In the genomic region with DNA sequence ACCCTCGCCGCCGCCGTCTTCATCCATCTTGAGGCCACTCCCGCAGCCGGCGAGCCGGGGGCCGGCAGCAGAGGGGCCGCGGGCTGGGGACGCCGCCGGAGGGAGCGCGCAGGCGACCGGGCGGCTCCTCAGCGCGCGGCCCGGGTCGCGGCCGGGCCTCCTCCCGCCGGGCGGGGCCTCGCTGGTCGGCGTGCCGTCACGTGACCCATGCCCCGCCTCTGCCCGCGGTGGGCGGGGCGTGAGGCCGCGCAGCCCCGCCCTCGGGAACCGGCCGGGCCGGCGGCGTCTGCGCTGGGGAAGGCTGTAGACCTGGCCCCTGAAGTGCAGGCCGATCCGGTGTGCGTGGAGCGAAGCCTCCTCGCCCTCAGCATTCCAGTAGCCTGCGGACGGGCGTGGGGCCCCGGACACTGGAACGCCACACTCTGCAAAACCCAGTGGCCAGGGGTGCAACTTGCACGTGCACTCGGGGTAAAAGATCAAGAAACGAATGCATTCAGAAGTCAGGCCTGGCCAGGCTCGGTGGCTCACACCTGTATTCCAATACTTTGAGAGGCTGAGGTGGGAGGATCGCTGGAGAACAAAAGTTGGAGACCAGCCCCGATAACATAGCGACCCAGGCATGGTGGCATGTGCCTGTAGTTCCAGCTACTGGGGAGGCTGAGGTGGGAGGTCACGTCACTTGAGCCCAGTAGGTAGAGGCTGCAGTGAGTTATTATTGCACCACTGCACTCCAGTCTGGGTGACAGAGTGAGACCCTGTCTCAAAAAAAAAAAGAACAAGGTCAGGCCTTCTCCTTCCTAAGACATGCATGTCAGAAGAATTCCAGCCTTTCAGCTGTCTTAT, we compare ENCODE assay signal across 8 cellular contexts. TPM values are rescaled to one million over a fixed set of nuclear protein-coding genes. Genes with fewer than 3 reads are reported as not detected.
A peak's percentile ranks its signal among the peaks of the same experiment; 100 is the strongest.
DNase-seq lines count a peak whose midpoint lies in the region; ATAC-seq and TF ChIP-seq lines count a peak whose summit lies in the region.

A gene with protein sequence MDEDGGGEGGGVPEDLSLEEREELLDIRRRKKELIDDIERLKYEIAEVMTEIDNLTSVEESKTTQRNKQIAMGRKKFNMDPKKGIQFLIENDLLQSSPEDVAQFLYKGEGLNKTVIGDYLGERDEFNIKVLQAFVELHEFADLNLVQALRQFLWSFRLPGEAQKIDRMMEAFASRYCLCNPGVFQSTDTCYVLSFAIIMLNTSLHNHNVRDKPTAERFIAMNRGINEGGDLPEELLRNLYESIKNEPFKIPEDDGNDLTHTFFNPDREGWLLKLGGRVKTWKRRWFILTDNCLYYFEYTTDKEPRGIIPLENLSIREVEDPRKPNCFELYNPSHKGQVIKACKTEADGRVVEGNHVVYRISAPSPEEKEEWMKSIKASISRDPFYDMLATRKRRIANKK (minus strand): TSS at position 144 of the 843 bp plus-strand sequence. CDS start 117 bp downstream, at position 27.

- H3K4me1 ChIP-seq in GM23338 (ENCODE audit: insufficient read depth) (peaks cover 14% of the 10 kb centered on the region), heart right ventricle (peaks cover 0 to 40% (median 34%) of the 10 kb centered on the region in 9 donors), transverse colon (peaks cover 0 to 42% (median 28%) of the 10 kb centered on the region in 4 donors)

- peaks cover 15% of the 10 kb centered on the region for H3K27me3 ChIP-seq in GM23338 (ENCODE audit: insufficient read depth)
- peaks cover 0 to 12% (median 0%) of the 10 kb centered on the region in 7 donors for H3K27me3 ChIP-seq in heart right ventricle
- no peaks in the 10 kb centered on the region for H3K27me3 ChIP-seq in transverse colon

- DNase-seq in G401 (ENCODE audit: low spot score) (peak; percentile 86), GM23338 (ENCODE audit: low spot score) (peak; percentile 87), M059J (ENCODE audit: low read depth) (peak; percentile 73), SW480 (ENCODE audit: low spot score) (peak; percentile 81), heart right ventricle (peak; percentile 70 to 86), posterior cingulate gyrus (peak; percentile 68 to 98 (median 80)), transverse colon (peak; percentile 87)

- no peaks in the 10 kb centered on the region for H3K36me3 Mint-ChIP-seq in GM23338 (ENCODE audit: low read depth)

- no peak for TF ChIP-seq POLR2A in transverse colon (IDR thresholded peaks at IDR 0.05)

- peak within 1 kb of the TSS; percentile 100 for H3K4me2 ChIP-seq in GM23338

- H3K9me3 Mint-ChIP-seq in GM23338: no peaks in the 10 kb centered on the region

- no peak for TF ChIP-seq EP300 in transverse colon (IDR thresholded peaks at IDR 0.05; ENCODE audit: low read depth)

- no peak within 1 kb of the TSS; the same call in 1 of the 2 replicates for H3K27ac Mint-ChIP-seq in GM23338

- 0 out of 2 replicates have a peak, but pooled peaks cover 4% of the 10 kb centered on the region for H3F3A ChIP-seq in GM23338 (replicated peaks; ENCODE audit: low read depth)

- peaks cover 35% of the 10 kb centered on the region for H3K4me1 Mint-ChIP-seq in GM23338

- peak within 1 kb of the TSS; percentile 89 for H3K4me3 Mint-ChIP-seq in GM23338

- H3K9me3 ChIP-seq in heart right ventricle (no peaks in the 10 kb centered on the region), transverse colon (no peaks in the 10 kb centered on the region)

- H3K9me2 ChIP-seq in GM23338 (ENCODE audit: insufficient read depth): no peaks in the 10 kb centered on the region

- intact Hi-C loops in heart right ventricle (cut with DNase I) (loop anchor here in 8 of 10 donors (5.0 to 10.0 kb wide), 7 partner anchors 40 to 110 kb away; no protein-coding TSS in a partner anchor), posterior cingulate gyrus (cut with DNase I) (loop anchor here (5.0 kb wide), 1 partner anchor 110 kb away; no protein-coding TSS in a partner anchor), transverse colon (cut with DNase I; ENCODE audit: low total_unique reads) (loop anchor here (5.0 kb wide), 1 partner anchor 110 kb away; no protein-coding TSS in a partner anchor)

- in situ Hi-C loops in G401 (cut with HindIII; ENCODE audit: low sequenced_read_pairs): no loop called here
- in situ Hi-C loops in transverse colon (cut with MboI; ENCODE audit: low pct_ligation_motif_present in 1 of 4, low pct_unique_long_range_greater_than_20kb in 1 of 4, low sequenced_read_pairs in 3 of 4): no loop called here

- peak within 1 kb of the TSS; percentile 92 for H3K4me3 ChIP-seq in GM23338
- peak within 1 kb of the TSS; percentile 80 to 99 (median 94) for H3K4me3 ChIP-seq in heart right ventricle
- H3K4me3 ChIP-seq in transverse colon: peak within 1 kb of the TSS; percentile 68 to 99 (median 96)

- peaks cover 38% of the 10 kb centered on the region for H3K79me2 ChIP-seq in GM23338 (replicated peaks; ENCODE audit: insufficient read depth)

- 5 to 11% (median 7%) methylated on average over 33 to 67 of the region's 67 CpGs for WGBS in adipose tissue, 3 donors
- 5 to 11% methylated on average over 40 to 67 of the region's 67 CpGs for WGBS in heart right ventricle, 2 donors
- 33% methylated on average over 10 of the region's 67 CpGs; no CpG with 5 or more reads in 1 of the 2 donors for WGBS in transverse colon (ENCODE audit: low coverage in 1 of 2), 2 donors

- H3K36me3 ChIP-seq in GM23338 (ENCODE audit: insufficient read depth) (no peaks in the 10 kb centered on the region), heart right ventricle (no peaks in the 10 kb centered on the region), transverse colon (no peaks in the 10 kb centered on the region)

- peak; percentile 79 for ATAC-seq in GM23338
- ATAC-seq in heart right ventricle: peak; percentile 88 to 97 (median 94)

- TF ChIP-seq CTCF in GM23338 (conservative IDR thresholded peaks at IDR 0.05; ENCODE audit: low read depth in 2 of 2): no peak
- TF ChIP-seq CTCF in heart right ventricle (IDR thresholded peaks at IDR 0.05): peak in 1 of 9 donors; percentile 9
- peak in 1 of 5 experiments; percentile 10 for TF ChIP-seq CTCF in transverse colon (IDR thresholded peaks at IDR 0.05)

- H2AFZ ChIP-seq in GM23338: peak within 1 kb of the TSS; percentile 97

- peaks cover 24% of the 10 kb centered on the region for H3K27me3 Mint-ChIP-seq in GM23338 (ENCODE audit: insufficient read depth, low read depth, poor library complexity)

- 0 out of 2 replicates have a peak within 1 kb of the TSS, but pooled peaks have one; percentile 14 for H3K27ac ChIP-seq in GM23338 (ENCODE audit: low read depth)
- H3K27ac ChIP-seq in adipose tissue (ENCODE audit: low read depth, low read length): no peak within 1 kb of the TSS
- peak within 1 kb of the TSS; percentile 84 to 93 (median 90) for H3K27ac ChIP-seq in heart right ventricle
- peak within 1 kb of the TSS; percentile 80 to 87 (median 83) for H3K27ac ChIP-seq in transverse colon

- H4K20me1 ChIP-seq in GM23338 (replicated peaks; ENCODE audit: insufficient read depth): 0 out of 2 replicates have a peak, but pooled peaks cover 5% of the 10 kb centered on the region

TF ChIP-seq in GM23338, 12 proteins besides CTCF, POLR2A, EP300 and RAD21 (continues in another document):
- TF ChIP-seq POLR2AphosphoS5 (IDR thresholded peaks at IDR 0.05; ENCODE audit: low read depth): peak; percentile 81

RNA-seq across cellular contexts. Expression of the gene that starts here (rescaled TPM):
- total RNA-seq in G401 (2014; rRNA removed; shearing (Covaris generic)): 12.6 and 15.1 TPM in 2 replicates
- 15.3 and 28.3 TPM in 2 replicates for total RNA-seq in GM23338 (2014; rRNA removed; shearing (Covaris generic))
- polyA plus RNA-seq in GM23338 (2016; fragmentation: Nextera tagmentation; extraction: Ambion mirVana): 4.6 and 5.9 TPM in 2 replicates
- 15.0 and 29.6 TPM in 2 replicates for total RNA-seq in M059J (2014; rRNA removed; shearing (Covaris generic))
- polyA plus RNA-seq in adipose tissue: 10 to 100 TPM in 2 of 3 donors, 1 to 10 TPM in 1; 5.2 to 28.5 (median 23.2) TPM
- 10 to 100 TPM; 16.2 to 27.9 (median 23.2) TPM for total RNA-seq in heart right ventricle
- polyA plus RNA-seq in heart right ventricle: 10 to 100 TPM; 15.9 to 17.0 TPM
- total RNA-seq in transverse colon: 10 to 100 TPM; 15.0 to 25.4 (median 19.4) TPM
